In the genomic region with DNA sequence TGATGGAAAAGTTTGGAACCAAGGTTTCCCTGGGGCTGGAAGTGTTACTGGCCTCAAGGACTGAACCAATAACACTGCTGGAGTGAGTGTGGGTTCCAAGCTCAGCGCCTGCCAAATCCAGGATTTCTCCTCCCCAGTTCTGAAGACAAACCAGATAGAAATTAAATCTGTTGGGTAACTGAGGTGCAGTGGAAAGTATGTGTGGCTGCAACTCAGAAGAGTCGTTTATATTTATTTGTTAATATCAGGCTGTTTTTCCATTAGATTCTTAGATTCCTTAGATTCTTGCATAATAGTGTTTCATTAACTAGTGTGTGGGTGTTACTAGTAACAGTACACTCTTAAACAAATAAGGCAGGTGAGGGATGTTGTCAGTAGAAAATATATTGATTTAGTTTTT, we compare ENCODE assay signal across 20 cellular contexts.
DNase-seq lines count a peak whose midpoint lies in the region; ATAC-seq and TF ChIP-seq lines count a peak whose summit lies in the region.
"Had no signal": no experiment of that assay in that cellular context is flagged by ENCODE, and none has a peak within 500 bp of the region (broad histone marks: within the 10 kb centered on the region; RNA-seq: fewer than 3 reads in every experiment).

No MANE protein-coding gene starts in this region.

- H4K8ac ChIP-seq in mesenchymal stem cell (ENCODE audit: low read length): no peak overlapping the region

- H3K4me3 ChIP-seq in gastroesophageal sphincter: no peak overlapping the region
- H3K4me3 ChIP-seq in mesenchymal stem cell (ENCODE audit: insufficient read depth in 1 of 2, low read depth in 1 of 2, low read length in 2 of 2): no peak overlapping the region
- H3K4me3 ChIP-seq in aorta (ENCODE audit: low read length in 2 of 2): no peak overlapping the region
- H3K4me3 ChIP-seq: esophagus squamous epithelium, lung had no signal

- TF ChIP-seq EP300 in gastroesophageal sphincter (IDR thresholded peaks at IDR 0.05): no peak

- DNase-seq in SIG-M5 treated with dmso at 0.1 percent for 504 hours (lab: John Stamatoyannopoulos, UW; ENCODE audit: unreplicated experiment) (peak; percentile 15), SIG-M5 (lab: John Stamatoyannopoulos, UW) (no peak), mesenchymal stem cell (peak; percentile 30), aorta (peak in 1 of 2 donors; percentile 75), globus pallidus (ENCODE audit: low spot score) (no peak), iPS-NIHi11 (ENCODE audit: low spot score) (no peak)
- DNase-seq: activated T-cell treated with anti-CD3 and anti-CD28 coated beads for 4 hours; CD4-positive, CD25-positive, alpha-beta regulatory T cell; esophagus squamous epithelium; naive B cell; NCI-H146; NCI-H345; NK-92 treated with Interleukin-12 subunit alpha and Interleukin-12 subunit beta, amount 100 ng/mL, for 24 hours; RPMI8226; stimulated activated naive B cell treated with anti-CD40 and anti-IgM and Interleukin-4, amounts not matched to agents 10 μg/mL and 1 μg/mL and 100 μg/mL, for 72 hours; trophoblast cell had no signal

- H2BK15ac ChIP-seq in mesenchymal stem cell (ENCODE audit: low read depth, poor library complexity, severe bottlenecking): no peak overlapping the region

- intact Hi-C loops in aorta (cut with DNase I): no loop called here

- H3K27ac ChIP-seq in gastroesophageal sphincter: no peak overlapping the region
- H3K27ac ChIP-seq in mesenchymal stem cell (ENCODE audit: low read length, poor library complexity, severe bottlenecking): no peak overlapping the region
- no peak overlapping the region for H3K27ac ChIP-seq in aorta (ENCODE audit: low read depth in 1 of 2, low read length in 2 of 2)
- H3K27ac ChIP-seq: 22Rv1, esophagus squamous epithelium had no signal

- H4K91ac ChIP-seq in mesenchymal stem cell (ENCODE audit: low read length): no peak overlapping the region

- no peaks in the 10 kb centered on the region for H3K9me3 ChIP-seq in gastroesophageal sphincter
- no peaks in the 10 kb centered on the region for H3K9me3 ChIP-seq in mesenchymal stem cell (ENCODE audit: control insufficient read depth, low read length)
- H3K9me3 ChIP-seq in aorta (ENCODE audit: control insufficient read depth, low read length): no peaks in the 10 kb centered on the region
- H3K9me3 ChIP-seq: esophagus squamous epithelium had no signal

- H3K79me1 ChIP-seq in mesenchymal stem cell (replicated peaks; ENCODE audit: low read length, poor library complexity, severe bottlenecking): no peaks in the 10 kb centered on the region

- no peak overlapping the region for H3K23ac ChIP-seq in mesenchymal stem cell (ENCODE audit: low read length in 2 of 2)

- peak overlapping the region in 1 of 2 experiments; percentile 1 for H2BK12ac ChIP-seq in mesenchymal stem cell (ENCODE audit: low read length in 2 of 2)

- H3K4me2 ChIP-seq in mesenchymal stem cell (ENCODE audit: low read length, poor library complexity, severe bottlenecking): no peak overlapping the region

- TF ChIP-seq POLR2A in gastroesophageal sphincter (IDR thresholded peaks at IDR 0.05): no peak

- H3K4ac ChIP-seq in mesenchymal stem cell (ENCODE audit: low read depth in 1 of 2, low read length in 2 of 2): no peak overlapping the region

- H3K9ac ChIP-seq in mesenchymal stem cell (ENCODE audit: low read length): no peak overlapping the region

- H2AFZ ChIP-seq in mesenchymal stem cell (ENCODE audit: low read depth, low read length): no peak overlapping the region

- no peaks in the 10 kb centered on the region for H3K36me3 ChIP-seq in gastroesophageal sphincter
- H3K36me3 ChIP-seq in mesenchymal stem cell (ENCODE audit: control insufficient read depth in 1 of 2, insufficient read depth in 2 of 2, low read depth in 1 of 2, low read length in 2 of 2): no peaks in the 10 kb centered on the region
- no peaks in the 10 kb centered on the region for H3K36me3 ChIP-seq in aorta (ENCODE audit: control insufficient read depth in 1 of 2, insufficient read depth in 2 of 2, low read length in 1 of 2)
- H3K36me3 ChIP-seq: esophagus squamous epithelium had no signal

- H3K27me3 ChIP-seq in gastroesophageal sphincter (no peaks in the 10 kb centered on the region), mesenchymal stem cell (ENCODE audit: control insufficient read depth in 1 of 2, insufficient read depth in 1 of 2, low read length in 2 of 2) (no peaks in the 10 kb centered on the region), aorta (ENCODE audit: control insufficient read depth in 1 of 2, insufficient read depth in 2 of 2, low read length in 1 of 2) (no peaks in the 10 kb centered on the region)
- H3K27me3 ChIP-seq: esophagus squamous epithelium had no signal

- 27 to 29% methylated on average over 1 to 2 of the region's 2 CpGs for WGBS in gastroesophageal sphincter (ENCODE audit: low coverage in 1 of 2), 2 donors
- 90% methylated on average over 2 of the region's 2 CpGs for WGBS in mesenchymal stem cell
- WGBS in aorta, 2 donors: 13 to 30% methylated on average over 2 of the region's 2 CpGs

- no peak overlapping the region for H2BK5ac ChIP-seq in mesenchymal stem cell (ENCODE audit: low read depth, low read length, poor library complexity, severe bottlenecking)

- H3K4me1 ChIP-seq in gastroesophageal sphincter (no peaks in the 10 kb centered on the region), mesenchymal stem cell (ENCODE audit: control insufficient read depth, insufficient read depth, low read depth, low read length) (peaks cover under 1% of the 10 kb centered on the region), aorta (ENCODE audit: control insufficient read depth in 1 of 2, insufficient read depth in 2 of 2, low read length in 2 of 2) (no peaks in the 10 kb centered on the region)
- H3K4me1 ChIP-seq: esophagus squamous epithelium had no signal

- no peak overlapping the region for H3K18ac ChIP-seq in mesenchymal stem cell (ENCODE audit: low read depth in 1 of 2, low read length in 2 of 2)

- H3K14ac ChIP-seq in mesenchymal stem cell (ENCODE audit: low read length in 2 of 2): no peak overlapping the region

- H2AK5ac ChIP-seq in mesenchymal stem cell (ENCODE audit: low read length, severe bottlenecking): no peak overlapping the region

- H2BK120ac ChIP-seq in mesenchymal stem cell (ENCODE audit: low read depth, low read length): no peak overlapping the region

- TF ChIP-seq CTCF in gastroesophageal sphincter (IDR thresholded peaks at IDR 0.05): no peak

- ATAC-seq in gastroesophageal sphincter (peak; percentile 84), aorta (ENCODE audit: low FRiP score) (peak; percentile 65), GM21723 (IDR thresholded peaks at IDR 0.05; ENCODE audit: unreplicated experiment) (no peak)
- ATAC-seq: stimulated activated naive B cell treated with anti-CD40 and anti-IgM and Interleukin-4, amounts not matched to agents 10 μg/mL and 1 μg/mL and 100 μg/mL, for 72 hours had no signal

Comparison
In these comparisons a context has a peak if more than half of its experiments do, and no peak if none do; other contexts are left out.
1. DNase-seq: peak in SIG-M5 treated with dmso at 0.1 percent for 504 hours (single experiment) and mesenchymal stem cell (single experiment); none in SIG-M5 (single experiment), globus pallidus (single experiment) and iPS-NIHi11 (single experiment).